27 cellular contexts compared by ENCODE assay signal in the genomic region with DNA sequence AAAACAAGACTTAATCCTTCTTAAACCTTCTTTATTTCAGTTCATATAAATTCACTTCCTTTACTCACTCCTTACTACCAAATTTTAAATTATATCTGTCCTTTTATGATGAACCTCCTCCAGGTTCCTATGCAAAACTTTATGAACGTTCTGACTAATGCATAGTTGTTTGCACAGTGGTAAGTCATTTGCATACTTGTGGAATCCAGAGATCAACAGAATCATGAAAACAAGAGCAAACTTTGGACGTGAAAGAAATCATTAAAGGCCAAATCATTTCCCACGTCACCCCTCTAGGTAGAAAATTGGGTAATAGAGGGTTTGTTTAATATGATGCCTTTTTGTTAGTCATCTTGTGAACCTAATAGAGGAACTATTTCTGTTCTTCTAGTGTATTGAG. TPM values are rescaled to one million over a fixed set of nuclear protein-coding genes. Genes with fewer than 3 reads are reported as not detected.
A peak's percentile ranks its signal among the peaks of the same experiment; 100 is the strongest.
DNase-seq lines count a peak whose midpoint lies in the region; ATAC-seq, FAIRE-seq and TF ChIP-seq lines count a peak whose summit lies in the region.
"Had no signal": no experiment of that assay in that cellular context is flagged by ENCODE, and none has a peak within 500 bp of the region (broad histone marks: within the 10 kb centered on the region; RNA-seq: fewer than 3 reads in every experiment).

No MANE protein-coding gene starts in this region.

- peaks cover 0 to 4% of the 10 kb centered on the region in 2 donors for H3K27me3 Mint-ChIP-seq in T-cell
- H3K27me3 Mint-ChIP-seq: type B pancreatic cell had no signal

- intact Hi-C loops in head of caudate nucleus (cut with DNase I): no loop called here

- DNase-seq in GM12892 (ENCODE audit: insufficient read length) (no peak), M059J (ENCODE audit: low read depth) (peak; percentile 7), amniotic epithelial cell (ENCODE audit: low read depth) (peak; percentile 13), T-cell (no peak), AML-193 (lab: John Stamatoyannopoulos, UW) (no peak), head of caudate nucleus (no peak)
- no peak for DNase-seq in stimulated activated effector memory CD8-positive, alpha-beta T cell treated with anti-CD3 and anti-CD28 coated beads, Interleukin-12 subunit alpha, Interleukin-12 subunit beta, amount 100 ng/mL, for 72 hours (ENCODE audit: low spot score in 2 of 2)
- DNase-seq: activated CD4-positive, alpha-beta T cell treated with anti-CD3 and anti-CD28 coated beads for 1 hour; activated CD8-positive, alpha-beta T cell treated with anti-CD3 and anti-CD28 coated beads, Interleukin-2, amount 10 ng/mL, durations not matched to agents 7 days and 5 days; activated naive CD4-positive, alpha-beta T cell treated with anti-CD3 and anti-CD28 coated beads, Interleukin-2, amount 50 U/mL, for 16 hours; amniotic stem cell; COR-L47; effector CD4-positive, alpha-beta T cell; foreskin fibroblast; GF-D8; H9; islet precursor cell; left ventricle myocardium inferior; mesenchymal stem cell; NCI-H1694; nephron progenitor cell; stimulated activated CD4-positive, alpha-beta T cell treated with anti-CD3 and anti-CD28 coated beads, Interleukin-4, amount 100 ng/mL, for 4 hours; substantia nigra; T-helper 17 cell had no signal

- H3K27ac Mint-ChIP-seq in stimulated activated effector memory CD8-positive, alpha-beta T cell treated with anti-CD3 and anti-CD28 coated beads, Interleukin-12 subunit alpha, Interleukin-12 subunit beta, amount 100 ng/mL, for 72 hours: no peak overlapping the region
- no peak overlapping the region for H3K27ac Mint-ChIP-seq in T-cell
- H3K27ac Mint-ChIP-seq: activated CD8-positive, alpha-beta T cell treated with anti-CD3 and anti-CD28 coated beads, Interleukin-2, amount 10 ng/mL, durations not matched to agents 7 days and 5 days; activated T-helper 2 cell treated with anti-CD3 and anti-CD28 coated beads, Interferon-gamma antibody, Interleukin-2, Interleukin-4, amounts not matched to agents 10 μg/mL and 5 μg/mL and 100 μg/mL, durations not matched to agents 14 hours and 24 hours and 36 hours; H9; nephron progenitor cell; T-helper 17 cell; type B pancreatic cell had no signal

- no peak for TF ChIP-seq POLR2A in GM12892 (IDR thresholded peaks at IDR 0.05; ENCODE audit: low read depth, low read length)

- no peak overlapping the region for H3K4me3 Mint-ChIP-seq in stimulated activated effector memory CD8-positive, alpha-beta T cell treated with anti-CD3 and anti-CD28 coated beads, Interleukin-12 subunit alpha, Interleukin-12 subunit beta, amount 100 ng/mL, for 72 hours
- H3K4me3 Mint-ChIP-seq in T-cell: no peak overlapping the region
- H3K4me3 Mint-ChIP-seq: activated CD8-positive, alpha-beta T cell treated with anti-CD3 and anti-CD28 coated beads, Interleukin-2, amount 10 ng/mL, durations not matched to agents 7 days and 5 days; H9; nephron progenitor cell; T-helper 17 cell; type B pancreatic cell had no signal

- peak; percentile 73 for ATAC-seq in stimulated activated effector memory CD8-positive, alpha-beta T cell treated with anti-CD3 and anti-CD28 coated beads, Interleukin-12 subunit alpha, Interleukin-12 subunit beta, amount 100 ng/mL, for 72 hours
- ATAC-seq in T-cell (replicated peaks in 1 of 4): no peak
- ATAC-seq: activated CD8-positive, alpha-beta T cell treated with anti-CD3 and anti-CD28 coated beads, Interleukin-2, amount 10 ng/mL, durations not matched to agents 7 days and 5 days; T-helper 17 cell had no signal

- peaks cover 3% of the 10 kb centered on the region for H3K9me3 Mint-ChIP-seq in stimulated activated effector memory CD8-positive, alpha-beta T cell treated with anti-CD3 and anti-CD28 coated beads, Interleukin-12 subunit alpha, Interleukin-12 subunit beta, amount 100 ng/mL, for 72 hours
- no peaks in the 10 kb centered on the region for H3K9me3 Mint-ChIP-seq in T-cell
- H3K9me3 Mint-ChIP-seq: activated T-helper 2 cell treated with anti-CD3 and anti-CD28 coated beads, Interferon-gamma antibody, Interleukin-2, Interleukin-4, amounts not matched to agents 10 μg/mL and 5 μg/mL and 100 μg/mL, durations not matched to agents 14 hours and 24 hours and 36 hours; H9; nephron progenitor cell; type B pancreatic cell had no signal

- no peaks in the 10 kb centered on the region for H3K36me3 Mint-ChIP-seq in stimulated activated effector memory CD8-positive, alpha-beta T cell treated with anti-CD3 and anti-CD28 coated beads, Interleukin-12 subunit alpha, Interleukin-12 subunit beta, amount 100 ng/mL, for 72 hours
- no peaks in the 10 kb centered on the region for H3K36me3 Mint-ChIP-seq in T-cell
- H3K36me3 Mint-ChIP-seq: type B pancreatic cell had no signal

- peaks cover 2% of the 10 kb centered on the region for H3K4me1 Mint-ChIP-seq in stimulated activated effector memory CD8-positive, alpha-beta T cell treated with anti-CD3 and anti-CD28 coated beads, Interleukin-12 subunit alpha, Interleukin-12 subunit beta, amount 100 ng/mL, for 72 hours
- peaks cover 6% of the 10 kb centered on the region in 3 donors for H3K4me1 Mint-ChIP-seq in T-cell
- H3K4me1 Mint-ChIP-seq: H9, nephron progenitor cell had no signal

- POLR2A ChIA-PET in T-cell (lab: Charles Lee): no interaction called here

- FAIRE-seq in GM12892 (lab: Jason Lieb, UNC): peak; percentile 61
- FAIRE-seq: colon had no signal

- CTCF ChIA-PET in T-cell (lab: Charles Lee): no interaction called here

RNA-seq across cellular contexts. Expression of a gene that starts 32.3 kb away (rescaled TPM):
- polyA plus RNA-seq in GM12892 (2012; ENCODE audit: missing spikeins): 57.9 TPM
- total RNA-seq in M059J (2014; rRNA removed; shearing (Covaris generic)): 22.8 and 26.7 TPM in 2 replicates
- total RNA-seq in T-cell: 100 to 1,000 TPM; 153 to 214 (median 176) TPM

Comparison
In these comparisons a context has a peak if more than half of its experiments do, and no peak if none do; other contexts are left out.
1. DNase-seq: peak in M059J (single experiment) and amniotic epithelial cell (single experiment); none in GM12892 (single experiment), stimulated activated effector memory CD8-positive, alpha-beta T cell treated with anti-CD3 and anti-CD28 coated beads, Interleukin-12 subunit alpha, Interleukin-12 subunit beta, amount 100 ng/mL, for 72 hours (0 of 2), T-cell (0 of 34), AML-193 (0 of 2) and head of caudate nucleus (0 of 42).